In the genomic region with DNA sequence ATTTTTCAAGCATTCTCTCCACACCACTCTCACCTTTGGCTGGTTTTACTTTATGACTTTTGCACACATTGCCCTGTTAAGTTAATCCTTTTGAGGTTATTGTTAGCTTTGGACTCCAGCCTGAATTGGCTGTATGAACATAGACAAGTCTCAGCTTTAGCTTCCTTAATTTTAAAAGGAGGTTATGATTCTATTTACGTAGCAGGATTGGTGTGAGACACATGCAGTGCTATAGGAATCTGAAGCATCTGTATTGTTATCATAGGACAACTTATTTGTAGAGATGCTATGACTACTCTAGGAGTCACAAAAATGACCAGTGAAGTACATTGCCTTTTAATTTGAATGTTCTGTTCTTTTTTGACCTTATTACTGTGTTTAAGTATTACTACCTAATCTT, we compare ENCODE assay signal across 23 cellular contexts. TPM values are rescaled to one million over a fixed set of nuclear protein-coding genes. Genes with fewer than 3 reads are reported as not detected.
A peak's percentile ranks its signal among the peaks of the same experiment; 100 is the strongest.
DNase-seq lines count a peak whose midpoint lies in the region; ATAC-seq, FAIRE-seq and TF ChIP-seq lines count a peak whose summit lies in the region.
"Had no signal": no experiment of that assay in that cellular context is flagged by ENCODE, and none has a peak within 500 bp of the region (broad histone marks: within the 10 kb centered on the region; RNA-seq: fewer than 3 reads in every experiment).

No MANE protein-coding gene starts in this region.

- H3K27me3 ChIP-seq in right lobe of liver (peaks cover 0 to 3% of the 10 kb centered on the region in 2 donors), HepG2 (ENCODE audit: control insufficient read depth in 1 of 2, insufficient read depth in 2 of 2, low read length in 2 of 2) (no peaks in the 10 kb centered on the region), bronchial epithelial cell (ENCODE audit: control insufficient read depth, insufficient read depth, low read length) (no peaks in the 10 kb centered on the region), thoracic aorta (replicated peaks; ENCODE audit: insufficient read depth) (no peaks in the 10 kb centered on the region)

- DNase-seq in right lobe of liver (no peak), HepG2 (ENCODE audit: low spot score) (no peak), bronchial epithelial cell (ENCODE audit: low read depth) (peak; percentile 42), iris pigment epithelial cell (ENCODE audit: low read depth) (peak; percentile 43), thoracic aorta (ENCODE audit: low spot score) (no peak), HPDE6-E6E7 (ENCODE audit: extremely low spot score) (no peak), SIG-M5 (lab: John Stamatoyannopoulos, UW) (no peak), NCI-H2171 treated with DMSO at 0.1 percent for 48 hours (lab: John Stamatoyannopoulos, UW) (no peak)
- DNase-seq: activated CD4-positive, CD25-positive, alpha-beta regulatory T cell; adrenal gland; DMS153; immature natural killer cell; Kasumi-1; NCI-H1436; NCI-H226; T-helper 2 cell had no signal

- H3K9me3 ChIP-seq in right lobe of liver (no peaks in the 10 kb centered on the region), HepG2 (ENCODE audit: low read length) (no peaks in the 10 kb centered on the region), thoracic aorta (no peaks in the 10 kb centered on the region)
- H3K9me3 ChIP-seq: adrenal gland had no signal

- TF ChIP-seq POLR2A in right lobe of liver (IDR thresholded peaks at IDR 0.05) (no peak), HepG2 (IDR thresholded peaks at IDR 0.05; ENCODE audit: insufficient read depth in 1 of 2, low read depth in 2 of 2, low read length in 2 of 2) (no peak)

- intact Hi-C loops in right lobe of liver (cut with DNase I), result no loop called here
- intact Hi-C loops in HepG2 (cut with micrococcal nuclease; ENCODE audit: unreplicated experiment), result no loop called here

- no peaks in the 10 kb centered on the region for H3K79me2 ChIP-seq in HepG2 (ENCODE audit: insufficient read depth, low read length)

- TF ChIP-seq CTCF in right lobe of liver (IDR thresholded peaks at IDR 0.05) (no peak), HepG2 (CRISPR knock-in tag; IDR thresholded peaks at IDR 0.05) (no peak), bronchial epithelial cell (IDR thresholded peaks at IDR 0.05; ENCODE audit: insufficient read depth, low read length, severe bottlenecking) (no peak), thoracic aorta (IDR thresholded peaks at IDR 0.05) (no peak)

- peak in 3 of 4 donors; percentile 27 to 40 (median 38) for ATAC-seq in right lobe of liver
- ATAC-seq in HepG2, result no peak
- ATAC-seq in thoracic aorta (ENCODE audit: insufficient number of reproducible peaks, low FRiP score, low read depth), result no peak
- ATAC-seq: activated T-helper 17 cell treated with anti-CD3 and anti-CD28 coated beads, Interleukin-2, amount 50 U/mL, for 72 hours; GM23338; natural killer cell treated with Interleukin-12 subunit alpha and Interleukin-12 subunit beta and Interleukin-15 and Interleukin-18, amount 100 ng/mL, for 72 hours had no signal

- no TSS peak for BruUV-seq in HepG2 (replicated peaks; lab: Mats Ljungman, UMichigan)

- no peak for TF ChIP-seq EP300 in HepG2 (IDR thresholded peaks at IDR 0.05; ENCODE audit: low read depth in 2 of 2, low read length in 2 of 2)
- TF ChIP-seq EP300 in HepG2 (CRISPR knock-in tag; IDR thresholded peaks at IDR 0.05; ENCODE audit: borderline replicate concordance), result no peak

- H4K20me1 ChIP-seq in HepG2 (ENCODE audit: insufficient read depth, low read length), result no peaks in the 10 kb centered on the region

- CTCF ChIA-PET in HepG2 (lab: Yijun Ruan, JAX; ENCODE audit: low intra/inter-chr PET ratio, low total read pairs), result no interaction called here

- no peak overlapping the region for H2AFZ ChIP-seq in HepG2 (ENCODE audit: low read length)
- H2AFZ ChIP-seq: GM23338 had no signal

- no peak for TF ChIP-seq RAD21 in HepG2 (CRISPR knock-in tag; IDR thresholded peaks at IDR 0.05)

- no peak overlapping the region for H3K4me2 ChIP-seq in HepG2 (ENCODE audit: low read depth, low read length)
- H3K4me2 ChIP-seq: BLaER1, GM23338 had no signal

- no peak overlapping the region for H3K9ac ChIP-seq in HepG2 (ENCODE audit: insufficient read depth, low read depth, low read length)
- H3K9ac ChIP-seq: BLaER1 had no signal

- H3K4me3 ChIP-seq in right lobe of liver (no peak overlapping the region), HepG2 (replicated peaks in 1 of 3; ENCODE audit: insufficient read depth in 1 of 3, low read depth in 2 of 3, low read length in 3 of 3) (no peak overlapping the region), bronchial epithelial cell (ENCODE audit: low read depth, low read length) (no peak overlapping the region), thoracic aorta (peak overlapping the region; percentile 9)
- H3K4me3 ChIP-seq: adrenal gland, BLaER1, GM23338 had no signal

- H3K36me3 ChIP-seq in right lobe of liver, result no peaks in the 10 kb centered on the region
- H3K36me3 ChIP-seq in HepG2 (replicated peaks in 1 of 2; ENCODE audit: control insufficient read depth in 1 of 2, insufficient read depth in 2 of 2, low read length in 2 of 2), result no peaks in the 10 kb centered on the region
- no peaks in the 10 kb centered on the region for H3K36me3 ChIP-seq in bronchial epithelial cell (ENCODE audit: control insufficient read depth, insufficient read depth, low read length)
- H3K36me3 ChIP-seq in thoracic aorta, result no peaks in the 10 kb centered on the region
- H3K36me3 ChIP-seq: adrenal gland, BLaER1 had no signal

- no peak for FAIRE-seq in HepG2 (lab: Jason Lieb, UNC)
- no peak for FAIRE-seq in bronchial epithelial cell (lab: Jason Lieb, UNC)

- 29% methylated on average over 1 of the region's 1 CpG for WGBS in right lobe of liver (ENCODE audit: insufficient coverage, low coverage, low lambda C conversion rate, missing lambda C conversion rate)
- WGBS in HepG2 (ENCODE audit: low lambda C conversion rate), result 75% methylated on average over 1 of the region's 1 CpG

- in situ Hi-C loops in HepG2 (cut with HindIII; ENCODE audit: extremely low pct_ligation_motif_present, low pct_unique_long_range_greater_than_20kb), result no loop called here

- no peak overlapping the region for H3K27ac ChIP-seq in right lobe of liver
- H3K27ac ChIP-seq in HepG2 (ENCODE audit: extremely low read length, insufficient read depth, low read length), result no peak overlapping the region
- H3K27ac ChIP-seq in thoracic aorta, result peak overlapping the region in 1 of 2 donors; percentile 53
- H3K27ac ChIP-seq: 22Rv1, adrenal gland, BLaER1 had no signal

- H3K4me1 ChIP-seq in right lobe of liver, result no peaks in the 10 kb centered on the region
- H3K4me1 ChIP-seq in HepG2 (ENCODE audit: insufficient read depth, low read length), result no peaks in the 10 kb centered on the region
- peaks cover 0 to 11% of the 10 kb centered on the region in 2 donors for H3K4me1 ChIP-seq in thoracic aorta (ENCODE audit: control insufficient read depth in 1 of 2, low read depth in 2 of 2)
- H3K4me1 ChIP-seq: adrenal gland, BLaER1 had no signal

- POLR2A ChIA-PET in HepG2 (lab: Yijun Ruan, JAX), result no interaction called here

RNA-seq across cellular contexts. Expression of a gene that starts 15.7 kb away (rescaled TPM):
- not detected for total RNA-seq in right lobe of liver
- total RNA-seq in HepG2 (2016; rRNA removed; fragmentation: Illumina TruSeq; extraction: Trizol), result 0.33 TPM in 1 of 2 replicates, not detected in the other
- not detected in 2 replicates for total RNA-seq in HepG2 (2016; cell fraction: cytosol; rRNA removed; fragmentation: Illumina TruSeq; extraction: Trizol; ENCODE audit: low read depth)
- total RNA-seq in HepG2 (2016; cell fraction: insoluble cytoplasmic fraction; rRNA removed; fragmentation: Illumina TruSeq; extraction: Trizol), result not detected in 2 replicates
- total RNA-seq in HepG2 (2016; cell fraction: membrane; rRNA removed; fragmentation: Illumina TruSeq; extraction: Trizol), result not detected in 2 replicates
- 0.60 TPM in 1 of 2 replicates, not detected in the other for total RNA-seq in HepG2 (2016; cell fraction: nucleus; rRNA removed; fragmentation: Illumina TruSeq; extraction: Trizol)
- polyA plus RNA-seq in HepG2 (2011; rRNA removed), result 0.10 and 0.24 TPM in 2 replicates
- 0.14 and 0.23 TPM in 2 replicates for polyA plus RNA-seq in HepG2 (2011; cell fraction: cytosol; rRNA removed)
- polyA plus RNA-seq in HepG2 (2011; cell fraction: nucleus; rRNA removed), result 0.37 TPM in 1 of 2 replicates, not detected in the other
- not detected in 2 replicates for polyA plus RNA-seq in HepG2 (2012)
- not detected in 2 replicates for polyA plus RNA-seq in HepG2 (2016; cell fraction: cytosol; fragmentation: Illumina TruSeq; extraction: Trizol; ENCODE audit: low read depth)
- polyA plus RNA-seq in HepG2 (2016; cell fraction: insoluble cytoplasmic fraction; fragmentation: Illumina TruSeq; extraction: Trizol; ENCODE audit: low read depth), result 0.52 TPM in 1 of 2 replicates, not detected in the other
- polyA plus RNA-seq in HepG2 (2016; cell fraction: membrane; fragmentation: Illumina TruSeq; extraction: Trizol; ENCODE audit: low read depth), result not detected in 2 replicates
- not detected in 2 replicates for polyA plus RNA-seq in HepG2 (2016; cell fraction: nucleus; fragmentation: Illumina TruSeq; extraction: Trizol; ENCODE audit: insufficient read depth, low read depth)
- polyA minus RNA-seq in HepG2 (2011; rRNA and poly(A)+ RNA removed; ENCODE audit: low replicate concordance), result 0.21 TPM in 1 of 2 replicates, not detected in the other
- polyA minus RNA-seq in HepG2 (2011; cell fraction: cytosol; rRNA and poly(A)+ RNA removed), result not detected in 2 replicates
- polyA minus RNA-seq in HepG2 (2011; cell fraction: nucleus; rRNA and poly(A)+ RNA removed), result not detected in 2 replicates
- not detected in 2 replicates for total RNA-seq in bronchial epithelial cell
- not detected for total RNA-seq in thoracic aorta
- total RNA-seq: activated T-helper 17 cell treated with anti-CD3 and anti-CD28 coated beads, Interleukin-2, amount 50 U/mL, for 72 hours; cerebellum; natural killer cell treated with Interleukin-12 subunit alpha and Interleukin-12 subunit beta and Interleukin-15 and Interleukin-18, amount 100 ng/mL, for 72 hours; ureter had no signal
- polyA plus RNA-seq: GM23338 had no signal

RNA-seq across cellular contexts. Expression of a gene that starts 43.2 kb away (rescaled TPM):
- total RNA-seq in right lobe of liver (1 to 10 TPM; 2.1 to 3.9 (median 3.2) TPM), HepG2 (2016; rRNA removed; fragmentation: Illumina TruSeq; extraction: Trizol) (3.9 and 4.7 TPM in 2 replicates), bronchial epithelial cell (2.4 and 3.1 TPM in 2 replicates), thoracic aorta (10 to 100 TPM; 11.8 to 18.2 TPM)
- 0.62 and 1.1 TPM in 2 replicates for total RNA-seq in HepG2 (2016; cell fraction: cytosol; rRNA removed; fragmentation: Illumina TruSeq; extraction: Trizol; ENCODE audit: low read depth)
- total RNA-seq in HepG2 (2016; cell fraction: insoluble cytoplasmic fraction; rRNA removed; fragmentation: Illumina TruSeq; extraction: Trizol), result 4.0 TPM in 2 replicates
- total RNA-seq in HepG2 (2016; cell fraction: membrane; rRNA removed; fragmentation: Illumina TruSeq; extraction: Trizol), result 1.2 and 1.5 TPM in 2 replicates
- total RNA-seq in HepG2 (2016; cell fraction: nucleus; rRNA removed; fragmentation: Illumina TruSeq; extraction: Trizol), result 5.6 and 6.4 TPM in 2 replicates
- 1.7 and 1.9 TPM in 2 replicates for polyA plus RNA-seq in HepG2 (2011; rRNA removed)
- polyA plus RNA-seq in HepG2 (2011; cell fraction: cytosol; rRNA removed), result 0.90 and 1.6 TPM in 2 replicates
- 0.95 and 1.5 TPM in 2 replicates for polyA plus RNA-seq in HepG2 (2011; cell fraction: nucleus; rRNA removed)
- polyA plus RNA-seq in HepG2 (2012), result 2.1 and 2.6 TPM in 2 replicates
- polyA plus RNA-seq in HepG2 (2016; cell fraction: cytosol; fragmentation: Illumina TruSeq; extraction: Trizol; ENCODE audit: low read depth), result 0.10 and 0.34 TPM in 2 replicates
- polyA plus RNA-seq in HepG2 (2016; cell fraction: insoluble cytoplasmic fraction; fragmentation: Illumina TruSeq; extraction: Trizol; ENCODE audit: low read depth), result 1.1 and 1.5 TPM in 2 replicates
- 0.20 and 0.26 TPM in 2 replicates for polyA plus RNA-seq in HepG2 (2016; cell fraction: membrane; fragmentation: Illumina TruSeq; extraction: Trizol; ENCODE audit: low read depth)
- 1.9 and 2.1 TPM in 2 replicates for polyA plus RNA-seq in HepG2 (2016; cell fraction: nucleus; fragmentation: Illumina TruSeq; extraction: Trizol; ENCODE audit: insufficient read depth, low read depth)
- 4.5 and 25.7 TPM in 2 replicates for polyA minus RNA-seq in HepG2 (2011; rRNA and poly(A)+ RNA removed; ENCODE audit: low replicate concordance)
- polyA minus RNA-seq in HepG2 (2011; cell fraction: cytosol; rRNA and poly(A)+ RNA removed), result 5.3 and 7.2 TPM in 2 replicates
- 10.4 and 12.1 TPM in 2 replicates for polyA minus RNA-seq in HepG2 (2011; cell fraction: nucleus; rRNA and poly(A)+ RNA removed)

RNA-seq across cellular contexts. Expression of a gene that starts 54.4 kb away (rescaled TPM):
- total RNA-seq in right lobe of liver (100 to 1,000 TPM; 144 to 906 (median 181) TPM), HepG2 (2016; rRNA removed; fragmentation: Illumina TruSeq; extraction: Trizol) (375 and 491 TPM in 2 replicates), bronchial epithelial cell (358 and 360 TPM in 2 replicates), thoracic aorta (100 to 1,000 TPM; 136 to 204 TPM)
- total RNA-seq in HepG2 (2016; cell fraction: cytosol; rRNA removed; fragmentation: Illumina TruSeq; extraction: Trizol; ENCODE audit: low read depth), result 79.5 and 96.7 TPM in 2 replicates
- 390 and 556 TPM in 2 replicates for total RNA-seq in HepG2 (2016; cell fraction: insoluble cytoplasmic fraction; rRNA removed; fragmentation: Illumina TruSeq; extraction: Trizol)
- 87.7 and 103 TPM in 2 replicates for total RNA-seq in HepG2 (2016; cell fraction: membrane; rRNA removed; fragmentation: Illumina TruSeq; extraction: Trizol)
- total RNA-seq in HepG2 (2016; cell fraction: nucleus; rRNA removed; fragmentation: Illumina TruSeq; extraction: Trizol), result 112 and 126 TPM in 2 replicates
- polyA plus RNA-seq in HepG2 (2011; rRNA removed), result 499 and 635 TPM in 2 replicates
- polyA plus RNA-seq in HepG2 (2011; cell fraction: cytosol; rRNA removed), result 497 and 599 TPM in 2 replicates
- polyA plus RNA-seq in HepG2 (2011; cell fraction: nucleus; rRNA removed), result 114 and 133 TPM in 2 replicates
- 282 and 340 TPM in 2 replicates for polyA plus RNA-seq in HepG2 (2012)
- 79.7 and 90.7 TPM in 2 replicates for polyA plus RNA-seq in HepG2 (2016; cell fraction: cytosol; fragmentation: Illumina TruSeq; extraction: Trizol; ENCODE audit: low read depth)
- polyA plus RNA-seq in HepG2 (2016; cell fraction: insoluble cytoplasmic fraction; fragmentation: Illumina TruSeq; extraction: Trizol; ENCODE audit: low read depth), result 485 TPM in 2 replicates
- 71.2 and 84.6 TPM in 2 replicates for polyA plus RNA-seq in HepG2 (2016; cell fraction: membrane; fragmentation: Illumina TruSeq; extraction: Trizol; ENCODE audit: low read depth)
- 208 and 216 TPM in 2 replicates for polyA plus RNA-seq in HepG2 (2016; cell fraction: nucleus; fragmentation: Illumina TruSeq; extraction: Trizol; ENCODE audit: insufficient read depth, low read depth)
- polyA minus RNA-seq in HepG2 (2011; rRNA and poly(A)+ RNA removed; ENCODE audit: low replicate concordance), result 54.2 and 348 TPM in 2 replicates
- 59.8 and 70.3 TPM in 2 replicates for polyA minus RNA-seq in HepG2 (2011; cell fraction: cytosol; rRNA and poly(A)+ RNA removed)
- 29.9 and 37.2 TPM in 2 replicates for polyA minus RNA-seq in HepG2 (2011; cell fraction: nucleus; rRNA and poly(A)+ RNA removed)

RNA-seq across cellular contexts. Expression of a gene that starts 58.5 kb away (rescaled TPM):
- total RNA-seq in right lobe of liver (10 to 100 TPM; 54.8 to 78.3 (median 65.9) TPM), HepG2 (2016; rRNA removed; fragmentation: Illumina TruSeq; extraction: Trizol) (45.8 and 75.0 TPM in 2 replicates), bronchial epithelial cell (67.7 and 179 TPM in 2 replicates), thoracic aorta (10 to 100 TPM; 54.3 to 56.1 TPM)
- total RNA-seq in HepG2 (2016; cell fraction: cytosol; rRNA removed; fragmentation: Illumina TruSeq; extraction: Trizol; ENCODE audit: low read depth), result 4.1 and 5.6 TPM in 2 replicates
- 48.0 and 80.6 TPM in 2 replicates for total RNA-seq in HepG2 (2016; cell fraction: insoluble cytoplasmic fraction; rRNA removed; fragmentation: Illumina TruSeq; extraction: Trizol)
- 15.5 and 19.9 TPM in 2 replicates for total RNA-seq in HepG2 (2016; cell fraction: membrane; rRNA removed; fragmentation: Illumina TruSeq; extraction: Trizol)
- total RNA-seq in HepG2 (2016; cell fraction: nucleus; rRNA removed; fragmentation: Illumina TruSeq; extraction: Trizol), result 65.1 and 67.9 TPM in 2 replicates
- 31.4 and 38.0 TPM in 2 replicates for polyA plus RNA-seq in HepG2 (2011; rRNA removed)
- polyA plus RNA-seq in HepG2 (2011; cell fraction: cytosol; rRNA removed), result 23.8 and 35.1 TPM in 2 replicates
- polyA plus RNA-seq in HepG2 (2011; cell fraction: nucleus; rRNA removed), result 8.3 and 11.1 TPM in 2 replicates
- polyA plus RNA-seq in HepG2 (2012), result 36.2 and 42.1 TPM in 2 replicates
- polyA plus RNA-seq in HepG2 (2016; cell fraction: cytosol; fragmentation: Illumina TruSeq; extraction: Trizol; ENCODE audit: low read depth), result 3.0 and 3.1 TPM in 2 replicates
- polyA plus RNA-seq in HepG2 (2016; cell fraction: insoluble cytoplasmic fraction; fragmentation: Illumina TruSeq; extraction: Trizol; ENCODE audit: low read depth), result 25.3 and 26.9 TPM in 2 replicates
- 8.6 and 10.5 TPM in 2 replicates for polyA plus RNA-seq in HepG2 (2016; cell fraction: membrane; fragmentation: Illumina TruSeq; extraction: Trizol; ENCODE audit: low read depth)
- 49.7 TPM in 2 replicates for polyA plus RNA-seq in HepG2 (2016; cell fraction: nucleus; fragmentation: Illumina TruSeq; extraction: Trizol; ENCODE audit: insufficient read depth, low read depth)
- polyA minus RNA-seq in HepG2 (2011; rRNA and poly(A)+ RNA removed; ENCODE audit: low replicate concordance), result 35.0 and 86.8 TPM in 2 replicates
- polyA minus RNA-seq in HepG2 (2011; cell fraction: cytosol; rRNA and poly(A)+ RNA removed), result 47.7 and 57.0 TPM in 2 replicates
- 35.0 and 42.0 TPM in 2 replicates for polyA minus RNA-seq in HepG2 (2011; cell fraction: nucleus; rRNA and poly(A)+ RNA removed)

Comparison
In these comparisons a context has a peak if more than half of its experiments do, and no peak if none do; other contexts are left out.
1. ATAC-seq: peak in right lobe of liver (3 of 4); none in HepG2 (single experiment) and thoracic aorta (single experiment).
2. DNase-seq: peak in bronchial epithelial cell (single experiment) and iris pigment epithelial cell (single experiment); none in right lobe of liver (0 of 3), HepG2 (single experiment), thoracic aorta (single experiment), HPDE6-E6E7 (single experiment), SIG-M5 (single experiment) and NCI-H2171 treated with DMSO at 0.1 percent for 48 hours (single experiment).